In the genomic region with DNA sequence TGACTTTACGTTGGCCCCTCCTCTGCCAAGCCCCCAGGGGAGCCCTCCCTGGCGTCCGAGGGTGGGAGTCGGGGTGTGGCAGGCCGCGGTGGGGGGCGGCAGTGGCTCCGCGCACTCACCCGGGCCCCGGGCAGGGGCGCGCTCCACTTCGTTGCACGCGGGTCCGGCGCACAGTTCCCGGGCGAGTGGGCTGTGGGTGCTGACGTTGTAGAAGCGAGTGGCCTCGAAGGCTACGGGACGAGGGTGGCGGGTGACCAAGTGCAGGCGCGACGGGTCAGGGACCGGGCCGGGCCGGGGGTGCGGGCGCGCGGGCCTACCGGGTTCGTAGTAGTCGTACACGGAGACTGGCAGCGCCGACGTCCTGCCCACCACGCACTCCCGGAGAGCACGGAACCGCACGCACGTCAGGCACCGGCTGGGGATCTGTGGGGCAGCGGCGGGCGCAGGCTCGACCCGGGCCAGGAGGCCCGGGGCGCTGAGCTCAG, we compare ENCODE assay signal across 1 cellular context.
TF ChIP-seq lines count a peak whose summit lies in the region.

No MANE protein-coding gene starts in this region.

TF ChIP-seq in HepG2, 621 proteins besides CTCF, POLR2A, EP300 and RAD21 (continued from another document and continues in another):
- no peak for TF ChIP-seq SOX5 (CRISPR knock-in tag; IDR thresholded peaks at IDR 0.05; ENCODE audit: borderline replicate concordance)
- TF ChIP-seq, protein P1, sequence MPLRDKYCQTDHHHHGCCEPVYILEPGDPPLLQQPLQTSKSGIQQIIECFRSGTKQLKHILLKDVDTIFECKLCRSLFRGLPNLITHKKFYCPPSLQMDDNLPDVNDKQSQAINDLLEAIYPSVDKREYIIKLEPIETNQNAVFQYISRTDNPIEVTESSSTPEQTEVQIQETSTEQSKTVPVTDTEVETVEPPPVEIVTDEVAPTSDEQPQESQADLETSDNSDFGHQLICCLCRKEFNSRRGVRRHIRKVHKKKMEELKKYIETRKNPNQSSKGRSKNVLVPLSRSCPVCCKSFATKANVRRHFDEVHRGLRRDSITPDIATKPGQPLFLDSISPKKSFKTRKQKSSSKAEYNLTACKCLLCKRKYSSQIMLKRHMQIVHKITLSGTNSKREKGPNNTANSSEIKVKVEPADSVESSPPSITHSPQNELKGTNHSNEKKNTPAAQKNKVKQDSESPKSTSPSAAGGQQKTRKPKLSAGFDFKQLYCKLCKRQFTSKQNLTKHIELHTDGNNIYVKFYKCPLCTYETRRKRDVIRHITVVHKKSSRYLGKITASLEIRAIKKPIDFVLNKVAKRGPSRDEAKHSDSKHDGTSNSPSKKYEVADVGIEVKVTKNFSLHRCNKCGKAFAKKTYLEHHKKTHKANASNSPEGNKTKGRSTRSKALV (CRISPR knock-in tag; IDR thresholded peaks at IDR 0.05), result peak; percentile 28; the same call in 1 of the 2 replicates
- TF ChIP-seq, protein P2, sequence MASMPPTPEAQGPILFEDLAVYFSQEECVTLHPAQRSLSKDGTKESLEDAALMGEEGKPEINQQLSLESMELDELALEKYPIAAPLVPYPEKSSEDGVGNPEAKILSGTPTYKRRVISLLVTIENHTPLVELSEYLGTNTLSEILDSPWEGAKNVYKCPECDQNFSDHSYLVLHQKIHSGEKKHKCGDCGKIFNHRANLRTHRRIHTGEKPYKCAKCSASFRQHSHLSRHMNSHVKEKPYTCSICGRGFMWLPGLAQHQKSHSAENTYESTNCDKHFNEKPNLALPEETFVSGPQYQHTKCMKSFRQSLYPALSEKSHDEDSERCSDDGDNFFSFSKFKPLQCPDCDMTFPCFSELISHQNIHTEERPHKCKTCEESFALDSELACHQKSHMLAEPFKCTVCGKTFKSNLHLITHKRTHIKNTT (CRISPR knock-in tag; IDR thresholded peaks at IDR 0.05), result no peak
- peak; percentile 51 for TF ChIP-seq ZFY (CRISPR knock-in tag; IDR thresholded peaks at IDR 0.05)
- no peak for TF ChIP-seq ZNF484 (CRISPR knock-in tag; IDR thresholded peaks at IDR 0.05; ENCODE audit: borderline replicate concordance, low read depth)
- TF ChIP-seq MED1 (CRISPR knock-in tag; IDR thresholded peaks at IDR 0.05), result no peak
- no peak for TF ChIP-seq SUZ12 (IDR thresholded peaks at IDR 0.05; ENCODE audit: low read depth, low read length)
- TF ChIP-seq, protein P3, sequence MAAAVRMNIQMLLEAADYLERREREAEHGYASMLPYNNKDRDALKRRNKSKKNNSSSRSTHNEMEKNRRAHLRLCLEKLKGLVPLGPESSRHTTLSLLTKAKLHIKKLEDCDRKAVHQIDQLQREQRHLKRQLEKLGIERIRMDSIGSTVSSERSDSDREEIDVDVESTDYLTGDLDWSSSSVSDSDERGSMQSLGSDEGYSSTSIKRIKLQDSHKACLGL (CRISPR knock-in tag; IDR thresholded peaks at IDR 0.05), result peak; percentile 53; the same call in 1 of the 2 replicates
- no peak for TF ChIP-seq ZNF589 (CRISPR knock-in tag; conservative IDR thresholded peaks at IDR 0.05)
- TF ChIP-seq, protein P4, sequence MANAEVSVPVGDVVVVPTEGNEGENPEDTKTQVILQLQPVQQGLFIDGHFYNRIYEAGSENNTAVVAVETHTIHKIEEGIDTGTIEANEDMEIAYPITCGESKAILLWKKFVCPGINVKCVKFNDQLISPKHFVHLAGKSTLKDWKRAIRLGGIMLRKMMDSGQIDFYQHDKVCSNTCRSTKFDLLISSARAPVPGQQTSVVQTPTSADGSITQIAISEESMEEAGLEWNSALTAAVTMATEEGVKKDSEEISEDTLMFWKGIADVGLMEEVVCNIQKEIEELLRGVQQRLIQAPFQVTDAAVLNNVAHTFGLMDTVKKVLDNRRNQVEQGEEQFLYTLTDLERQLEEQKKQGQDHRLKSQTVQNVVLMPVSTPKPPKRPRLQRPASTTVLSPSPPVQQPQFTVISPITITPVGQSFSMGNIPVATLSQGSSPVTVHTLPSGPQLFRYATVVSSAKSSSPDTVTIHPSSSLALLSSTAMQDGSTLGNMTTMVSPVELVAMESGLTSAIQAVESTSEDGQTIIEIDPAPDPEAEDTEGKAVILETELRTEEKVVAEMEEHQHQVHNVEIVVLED (CRISPR knock-in tag; IDR thresholded peaks at IDR 0.05; ENCODE audit: borderline replicate concordance), result peak; percentile 62
- TF ChIP-seq, protein P5, sequence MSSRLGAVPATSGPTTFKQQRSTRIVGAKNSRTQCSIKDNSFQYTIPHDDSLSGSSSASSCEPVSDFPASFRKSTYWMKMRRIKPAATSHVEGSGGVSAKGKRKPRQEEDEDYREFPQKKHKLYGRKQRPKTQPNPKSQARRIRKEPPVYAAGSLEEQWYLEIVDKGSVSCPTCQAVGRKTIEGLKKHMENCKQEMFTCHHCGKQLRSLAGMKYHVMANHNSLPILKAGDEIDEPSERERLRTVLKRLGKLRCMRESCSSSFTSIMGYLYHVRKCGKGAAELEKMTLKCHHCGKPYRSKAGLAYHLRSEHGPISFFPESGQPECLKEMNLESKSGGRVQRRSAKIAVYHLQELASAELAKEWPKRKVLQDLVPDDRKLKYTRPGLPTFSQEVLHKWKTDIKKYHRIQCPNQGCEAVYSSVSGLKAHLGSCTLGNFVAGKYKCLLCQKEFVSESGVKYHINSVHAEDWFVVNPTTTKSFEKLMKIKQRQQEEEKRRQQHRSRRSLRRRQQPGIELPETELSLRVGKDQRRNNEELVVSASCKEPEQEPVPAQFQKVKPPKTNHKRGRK (CRISPR knock-in tag; IDR thresholded peaks at IDR 0.05), result no peak
- TF ChIP-seq, protein P6, sequence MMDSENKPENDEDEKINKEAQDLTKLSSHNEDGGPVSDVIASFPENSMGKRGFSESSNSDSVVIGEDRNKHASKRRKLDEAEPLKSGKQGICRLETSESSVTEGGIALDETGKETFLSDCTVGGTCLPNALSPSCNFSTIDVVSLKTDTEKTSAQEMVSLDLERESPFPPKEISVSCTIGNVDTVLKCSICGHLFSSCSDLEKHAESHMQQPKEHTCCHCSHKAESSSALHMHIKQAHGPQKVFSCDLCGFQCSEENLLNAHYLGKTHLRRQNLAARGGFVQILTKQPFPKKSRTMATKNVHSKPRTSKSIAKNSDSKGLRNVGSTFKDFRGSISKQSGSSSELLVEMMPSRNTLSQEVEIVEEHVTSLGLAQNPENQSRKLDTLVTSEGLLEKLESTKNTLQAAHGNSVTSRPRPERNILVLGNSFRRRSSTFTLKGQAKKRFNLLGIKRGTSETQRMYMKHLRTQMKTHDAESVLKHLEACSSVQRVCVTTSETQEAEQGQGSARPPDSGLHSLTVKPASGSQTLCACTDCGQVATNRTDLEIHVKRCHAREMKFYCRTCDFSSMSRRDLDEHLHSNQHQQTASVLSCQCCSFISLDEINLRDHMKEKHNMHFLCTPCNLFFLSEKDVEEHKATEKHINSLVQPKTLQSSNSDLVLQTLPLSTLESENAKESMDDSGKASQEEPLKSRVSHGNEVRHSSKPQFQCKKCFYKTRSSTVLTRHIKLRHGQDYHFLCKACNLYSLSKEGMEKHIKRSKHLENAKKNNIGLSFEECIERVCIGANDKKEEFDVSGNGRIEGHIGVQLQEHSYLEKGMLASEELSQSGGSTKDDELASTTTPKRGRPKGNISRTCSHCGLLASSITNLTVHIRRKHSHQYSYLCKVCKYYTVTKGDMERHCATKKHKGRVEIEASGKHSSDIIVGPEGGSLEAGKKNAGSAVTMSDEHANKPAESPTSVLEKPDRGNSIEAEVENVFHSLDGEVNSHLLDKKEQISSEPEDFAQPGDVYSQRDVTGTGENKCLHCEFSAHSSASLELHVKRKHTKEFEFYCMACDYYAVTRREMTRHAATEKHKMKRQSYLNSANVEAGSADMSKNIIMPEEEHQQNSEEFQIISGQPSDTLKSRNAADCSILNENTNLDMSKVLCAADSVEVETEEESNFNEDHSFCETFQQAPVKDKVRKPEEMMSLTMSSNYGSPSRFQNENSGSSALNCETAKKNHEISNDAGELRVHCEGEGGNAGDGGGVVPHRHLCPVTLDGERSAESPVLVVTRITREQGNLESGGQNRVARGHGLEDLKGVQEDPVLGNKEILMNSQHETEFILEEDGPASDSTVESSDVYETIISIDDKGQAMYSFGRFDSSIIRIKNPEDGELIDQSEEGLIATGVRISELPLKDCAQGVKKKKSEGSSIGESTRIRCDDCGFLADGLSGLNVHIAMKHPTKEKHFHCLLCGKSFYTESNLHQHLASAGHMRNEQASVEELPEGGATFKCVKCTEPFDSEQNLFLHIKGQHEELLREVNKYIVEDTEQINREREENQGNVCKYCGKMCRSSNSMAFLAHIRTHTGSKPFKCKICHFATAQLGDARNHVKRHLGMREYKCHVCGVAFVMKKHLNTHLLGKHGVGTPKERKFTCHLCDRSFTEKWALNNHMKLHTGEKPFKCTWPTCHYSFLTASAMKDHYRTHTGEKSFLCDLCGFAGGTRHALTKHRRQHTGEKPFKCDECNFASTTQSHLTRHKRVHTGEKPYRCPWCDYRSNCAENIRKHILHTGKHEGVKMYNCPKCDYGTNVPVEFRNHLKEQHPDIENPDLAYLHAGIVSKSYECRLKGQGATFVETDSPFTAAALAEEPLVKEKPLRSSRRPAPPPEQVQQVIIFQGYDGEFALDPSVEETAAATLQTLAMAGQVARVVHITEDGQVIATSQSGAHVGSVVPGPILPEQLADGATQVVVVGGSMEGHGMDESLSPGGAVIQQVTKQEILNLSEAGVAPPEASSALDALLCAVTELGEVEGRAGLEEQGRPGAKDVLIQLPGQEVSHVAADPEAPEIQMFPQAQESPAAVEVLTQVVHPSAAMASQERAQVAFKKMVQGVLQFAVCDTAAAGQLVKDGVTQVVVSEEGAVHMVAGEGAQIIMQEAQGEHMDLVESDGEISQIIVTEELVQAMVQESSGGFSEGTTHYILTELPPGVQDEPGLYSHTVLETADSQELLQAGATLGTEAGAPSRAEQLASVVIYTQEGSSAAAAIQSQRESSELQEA (CRISPR knock-in tag; IDR thresholded peaks at IDR 0.05; ENCODE audit: not compliant biosample characterization), result no peak
- no peak for TF ChIP-seq ZNF567 (CRISPR knock-in tag; IDR thresholded peaks at IDR 0.05; ENCODE audit: borderline replicate concordance)
- TF ChIP-seq SP4 (CRISPR knock-in tag; IDR thresholded peaks at IDR 0.05), result no peak
- no peak for TF ChIP-seq NPAS2 (CRISPR knock-in tag; IDR thresholded peaks at IDR 0.05; ENCODE audit: borderline replicate concordance)
- no peak for TF ChIP-seq LCORL (IDR thresholded peaks at IDR 0.05)
- TF ChIP-seq LCORL (CRISPR knock-in tag; IDR thresholded peaks at IDR 0.05), result no peak
- TF ChIP-seq SMARCC2 (IDR thresholded peaks at IDR 0.05), result no peak
- no peak for TF ChIP-seq ZNF841 (CRISPR knock-in tag; IDR thresholded peaks at IDR 0.05; ENCODE audit: borderline replicate concordance)
- no peak for TF ChIP-seq POLR2G (IDR thresholded peaks at IDR 0.05; ENCODE audit: low read depth, low read length)
- TF ChIP-seq ZFYVE20 (CRISPR knock-in tag; IDR thresholded peaks at IDR 0.05; ENCODE audit: borderline replicate concordance, low read depth), result no peak
- no peak for TF ChIP-seq SALL2 (CRISPR knock-in tag; IDR thresholded peaks at IDR 0.05)
- no peak for TF ChIP-seq ZNF292 (CRISPR knock-in tag; IDR thresholded peaks at IDR 0.05; ENCODE audit: borderline replicate concordance, low read depth)
- TF ChIP-seq KDM5B (CRISPR knock-in tag; IDR thresholded peaks at IDR 0.05; ENCODE audit: borderline replicate concordance), result peak; percentile 24; the same call in 1 of the 2 replicates
- TF ChIP-seq BCL6 (CRISPR knock-in tag; IDR thresholded peaks at IDR 0.05), result no peak
- TF ChIP-seq ZNF180 (CRISPR knock-in tag; IDR thresholded peaks at IDR 0.05; ENCODE audit: borderline replicate concordance, low read depth), result no peak
- no peak for TF ChIP-seq XRCC5 (optimal IDR thresholded peaks at IDR 0.05; ENCODE audit: low read length)
- TF ChIP-seq, protein P7, sequence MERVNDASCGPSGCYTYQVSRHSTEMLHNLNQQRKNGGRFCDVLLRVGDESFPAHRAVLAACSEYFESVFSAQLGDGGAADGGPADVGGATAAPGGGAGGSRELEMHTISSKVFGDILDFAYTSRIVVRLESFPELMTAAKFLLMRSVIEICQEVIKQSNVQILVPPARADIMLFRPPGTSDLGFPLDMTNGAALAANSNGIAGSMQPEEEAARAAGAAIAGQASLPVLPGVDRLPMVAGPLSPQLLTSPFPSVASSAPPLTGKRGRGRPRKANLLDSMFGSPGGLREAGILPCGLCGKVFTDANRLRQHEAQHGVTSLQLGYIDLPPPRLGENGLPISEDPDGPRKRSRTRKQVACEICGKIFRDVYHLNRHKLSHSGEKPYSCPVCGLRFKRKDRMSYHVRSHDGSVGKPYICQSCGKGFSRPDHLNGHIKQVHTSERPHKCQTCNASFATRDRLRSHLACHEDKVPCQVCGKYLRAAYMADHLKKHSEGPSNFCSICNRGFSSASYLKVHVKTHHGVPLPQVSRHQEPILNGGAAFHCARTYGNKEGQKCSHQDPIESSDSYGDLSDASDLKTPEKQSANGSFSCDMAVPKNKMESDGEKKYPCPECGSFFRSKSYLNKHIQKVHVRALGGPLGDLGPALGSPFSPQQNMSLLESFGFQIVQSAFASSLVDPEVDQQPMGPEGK (CRISPR knock-in tag; IDR thresholded peaks at IDR 0.05), result 0 out of 2 replicates have a peak, but pooled peaks have one; percentile 23
- TF ChIP-seq ZNF367 (CRISPR knock-in tag; IDR thresholded peaks at IDR 0.05; ENCODE audit: borderline replicate concordance), result no peak
- TF ChIP-seq ZNF468 (CRISPR knock-in tag; IDR thresholded peaks at IDR 0.05), result no peak
- TF ChIP-seq, protein P8, sequence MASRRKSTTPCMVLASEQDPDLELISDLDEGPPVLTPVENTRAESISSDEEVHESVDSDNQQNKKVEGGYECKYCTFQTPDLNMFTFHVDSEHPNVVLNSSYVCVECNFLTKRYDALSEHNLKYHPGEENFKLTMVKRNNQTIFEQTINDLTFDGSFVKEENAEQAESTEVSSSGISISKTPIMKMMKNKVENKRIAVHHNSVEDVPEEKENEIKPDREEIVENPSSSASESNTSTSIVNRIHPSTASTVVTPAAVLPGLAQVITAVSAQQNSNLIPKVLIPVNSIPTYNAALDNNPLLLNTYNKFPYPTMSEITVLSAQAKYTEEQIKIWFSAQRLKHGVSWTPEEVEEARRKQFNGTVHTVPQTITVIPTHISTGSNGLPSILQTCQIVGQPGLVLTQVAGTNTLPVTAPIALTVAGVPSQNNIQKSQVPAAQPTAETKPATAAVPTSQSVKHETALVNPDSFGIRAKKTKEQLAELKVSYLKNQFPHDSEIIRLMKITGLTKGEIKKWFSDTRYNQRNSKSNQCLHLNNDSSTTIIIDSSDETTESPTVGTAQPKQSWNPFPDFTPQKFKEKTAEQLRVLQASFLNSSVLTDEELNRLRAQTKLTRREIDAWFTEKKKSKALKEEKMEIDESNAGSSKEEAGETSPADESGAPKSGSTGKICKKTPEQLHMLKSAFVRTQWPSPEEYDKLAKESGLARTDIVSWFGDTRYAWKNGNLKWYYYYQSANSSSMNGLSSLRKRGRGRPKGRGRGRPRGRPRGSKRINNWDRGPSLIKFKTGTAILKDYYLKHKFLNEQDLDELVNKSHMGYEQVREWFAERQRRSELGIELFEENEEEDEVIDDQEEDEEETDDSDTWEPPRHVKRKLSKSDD (CRISPR knock-in tag; IDR thresholded peaks at IDR 0.05; ENCODE audit: low read depth), result peak; percentile 25; the same call in 1 of the 2 replicates
- TF ChIP-seq, protein P9, sequence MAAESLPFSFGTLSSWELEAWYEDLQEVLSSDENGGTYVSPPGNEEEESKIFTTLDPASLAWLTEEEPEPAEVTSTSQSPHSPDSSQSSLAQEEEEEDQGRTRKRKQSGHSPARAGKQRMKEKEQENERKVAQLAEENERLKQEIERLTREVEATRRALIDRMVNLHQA (CRISPR knock-in tag; IDR thresholded peaks at IDR 0.05), result no peak
- TF ChIP-seq SNAPC2 (CRISPR knock-in tag; IDR thresholded peaks at IDR 0.05), result no peak
- TF ChIP-seq ELF1 (CRISPR knock-in tag; IDR thresholded peaks at IDR 0.05), result no peak
